In genomic region chr14:53190938-53191337, GRCh38 we compare ENCODE assay signal across 1 cellular context.
TF ChIP-seq lines count a peak whose summit lies in the region.

No MANE protein-coding gene starts in this region.

TF ChIP-seq in GM23338, 12 proteins besides CTCF, POLR2A, EP300 and RAD21 (continued from another document):
- TF ChIP-seq ETS1 (IDR thresholded peaks at IDR 0.05) (no peak), CREB1 (CRISPR knock-in tag; IDR thresholded peaks at IDR 0.05; ENCODE audit: low read depth) (no peak), EZH2 (IDR thresholded peaks at IDR 0.05; ENCODE audit: low read depth, unreplicated experiment) (no peak), ZNF114 (CRISPR knock-in tag; IDR thresholded peaks at IDR 0.05) (no peak), REST (IDR thresholded peaks at IDR 0.05; ENCODE audit: unreplicated experiment) (no peak)
TF ChIP-seq in GM23338: peak in this region for 0.
